In genomic region chr10:100341953-100342626, GRCh38 we compare ENCODE assay signal across 9 cellular contexts. TPM values are rescaled to one million over a fixed set of nuclear protein-coding genes. Genes with fewer than 3 reads are reported as not detected.
A peak's percentile ranks its signal among the peaks of the same experiment; 100 is the strongest.
DNase-seq lines count a peak whose midpoint lies in the region; FAIRE-seq and TF ChIP-seq lines count a peak whose summit lies in the region.
"Had no signal": no experiment of that assay in that cellular context is flagged by ENCODE, and none has a peak within 500 bp of the region (broad histone marks: within the 10 kb centered on the region; RNA-seq: fewer than 3 reads in every experiment).

No MANE protein-coding gene starts in this region.

- no peaks in the 10 kb centered on the region for H3K9me3 Mint-ChIP-seq in neural crest cell

- H3K4me3 Mint-ChIP-seq in neural crest cell: peak overlapping the region; percentile 56

- H3K27ac Mint-ChIP-seq in neural crest cell (ENCODE audit: unreplicated experiment): peak overlapping the region; percentile 37

- no peaks in the 10 kb centered on the region for H3K36me3 ChIP-seq in esophagus squamous epithelium
- H3K36me3 ChIP-seq in effector memory CD4-positive, alpha-beta T cell (ENCODE audit: control insufficient read depth, insufficient read depth, low read length): no peaks in the 10 kb centered on the region

- peaks cover 0 to 6% (median 0%) of the 10 kb centered on the region in 4 donors for H3K27me3 ChIP-seq in esophagus squamous epithelium
- no peaks in the 10 kb centered on the region for H3K27me3 ChIP-seq in effector memory CD4-positive, alpha-beta T cell (replicated peaks; ENCODE audit: control insufficient read depth, insufficient read depth, low read length, poor library complexity, severe bottlenecking)

- TF ChIP-seq POLR2A in GM12891 (IDR thresholded peaks at IDR 0.05; ENCODE audit: low read depth, low read length) (no peak), esophagus squamous epithelium (IDR thresholded peaks at IDR 0.05) (no peak)

- no peak overlapping the region for H3K27ac ChIP-seq in esophagus squamous epithelium
- no peak overlapping the region for H3K27ac ChIP-seq in effector memory CD4-positive, alpha-beta T cell (ENCODE audit: insufficient read depth, low read length, poor library complexity, severe bottlenecking)

- intact Hi-C loops in esophagus squamous epithelium (cut with DNase I): no loop called here

- peaks cover 55% of the 10 kb centered on the region for H3K4me1 Mint-ChIP-seq in neural crest cell

- no peak overlapping the region for H3K4me3 ChIP-seq in esophagus squamous epithelium
- H3K4me3 ChIP-seq in effector memory CD4-positive, alpha-beta T cell (ENCODE audit: insufficient read depth, low read depth, low read length, poor library complexity, severe bottlenecking): no peak overlapping the region

- no peaks in the 10 kb centered on the region for H3K36me3 Mint-ChIP-seq in neural crest cell (ENCODE audit: low read depth)

- peaks cover 0 to 22% (median 7%) of the 10 kb centered on the region in 3 donors for H3K4me1 ChIP-seq in esophagus squamous epithelium
- H3K4me1 ChIP-seq in effector memory CD4-positive, alpha-beta T cell (ENCODE audit: control insufficient read depth, insufficient read depth, low read length, poor library complexity, severe bottlenecking): peaks cover 8% of the 10 kb centered on the region

- H3K27me3 Mint-ChIP-seq in neural crest cell (ENCODE audit: low read depth): peaks cover 2% of the 10 kb centered on the region

- 44 to 52% methylated on average over 4 to 8 of the region's 9 CpGs for WGBS in esophagus squamous epithelium, 2 donors

- DNase-seq in AG09319 (ENCODE audit: extremely low read depth, low read depth) (no peak), GM12891 (ENCODE audit: insufficient read length, low spot score) (no peak), NCI-H446 treated with DMSO at 0.1 percent for 48 hours (lab: John Stamatoyannopoulos, UW) (peak; percentile 7), esophagus squamous epithelium (lab: John Stamatoyannopoulos, UW) (no peak), neural crest cell (ENCODE audit: low read depth, low spot score) (peak; percentile 48), OCI-M2 (lab: John Stamatoyannopoulos, UW; ENCODE audit: unreplicated experiment) (no peak)
- peak; percentile 18 for DNase-seq in activated CD8-positive, alpha-beta memory T cell treated with anti-CD3 and anti-CD28 coated beads, Interleukin-2, amount 50 U/mL, for 1 hour (ENCODE audit: extremely low read depth)
- DNase-seq in effector memory CD4-positive, alpha-beta T cell: no peak

- peak; percentile 80 for TF ChIP-seq CTCF in AG09319 (IDR thresholded peaks at IDR 0.05; ENCODE audit: low read depth, low read length)
- peak in 5 of 6 experiments; percentile 49 to 81 (median 67) for TF ChIP-seq CTCF in esophagus squamous epithelium (IDR thresholded peaks at IDR 0.05)
- peak; percentile 73 for TF ChIP-seq CTCF in neural crest cell (conservative IDR thresholded peaks at IDR 0.05)

- FAIRE-seq in GM12891 (lab: Jason Lieb, UNC): peak; percentile 26

- H3K9me3 ChIP-seq in esophagus squamous epithelium: no peaks in the 10 kb centered on the region
- H3K9me3 ChIP-seq in effector memory CD4-positive, alpha-beta T cell (ENCODE audit: control insufficient read depth, low read length): no peaks in the 10 kb centered on the region

TF ChIP-seq in GM12891, 5 proteins besides CTCF, POLR2A, EP300 and RAD21:
- TF ChIP-seq POLR2AphosphoS5 (IDR thresholded peaks at IDR 0.05; ENCODE audit: low read depth, low read length): no peak
- TF ChIP-seq TAF1 (IDR thresholded peaks at IDR 0.05; ENCODE audit: low read depth, low read length): no peak
- TF ChIP-seq POU2F2 (IDR thresholded peaks at IDR 0.05; ENCODE audit: low read depth, low read length): no peak
- no peak for TF ChIP-seq SPI1 (IDR thresholded peaks at IDR 0.05; ENCODE audit: low read depth, low read length)
- TF ChIP-seq PAX5 (IDR thresholded peaks at IDR 0.05; ENCODE audit: insufficient read depth, low read length, severe bottlenecking): no peak

RNA-seq across cellular contexts. Expression of gene SCD, which starts 4.9 kb away (rescaled TPM):
- 51.4 TPM for polyA plus RNA-seq in GM12891 (2012; ENCODE audit: low read depth, missing spikeins)
- 100 to 1,000 TPM in 2 of 4 donors, 10 to 100 TPM in 2; 46.7 to 307 (median 101) TPM for total RNA-seq in esophagus squamous epithelium
- 969 and 975 TPM in 2 replicates for total RNA-seq in neural crest cell

RNA-seq across cellular contexts. Expression of gene PKD2L1, which starts 12.1 kb away (rescaled TPM):
- polyA plus RNA-seq in GM12891 (2012; ENCODE audit: low read depth, missing spikeins): 0.03 TPM
- not detected for total RNA-seq in esophagus squamous epithelium
- total RNA-seq in neural crest cell: 0.14 TPM in 1 of 2 replicates, not detected in the other
- total RNA-seq: pulmonary artery endothelial cell had no signal

RNA-seq across cellular contexts. Expression of gene BLOC1S2, which starts 55.6 kb away (rescaled TPM):
- 77.0 TPM for polyA plus RNA-seq in GM12891 (2012; ENCODE audit: low read depth, missing spikeins)
- total RNA-seq in esophagus squamous epithelium (10 to 100 TPM; 38.3 to 73.1 (median 54.5) TPM), neural crest cell (32.9 and 37.5 TPM in 2 replicates)

Comparison
In these comparisons a context has a peak if more than half of its experiments do, and no peak if none do; other contexts are left out.
1. DNase-seq: peak in NCI-H446 treated with DMSO at 0.1 percent for 48 hours (single experiment), activated CD8-positive, alpha-beta memory T cell treated with anti-CD3 and anti-CD28 coated beads, Interleukin-2, amount 50 U/mL, for 1 hour (single experiment) and neural crest cell (single experiment); none in AG09319 (single experiment), GM12891 (single experiment), esophagus squamous epithelium (single experiment), OCI-M2 (single experiment) and effector memory CD4-positive, alpha-beta T cell (0 of 3).
2. Peak in every context shown above with its lines, with median percentiles within 50 percentile points of each other: CTCF ChIP-seq.